ENCODE assay signal across 9 cellular contexts in the genomic region with DNA sequence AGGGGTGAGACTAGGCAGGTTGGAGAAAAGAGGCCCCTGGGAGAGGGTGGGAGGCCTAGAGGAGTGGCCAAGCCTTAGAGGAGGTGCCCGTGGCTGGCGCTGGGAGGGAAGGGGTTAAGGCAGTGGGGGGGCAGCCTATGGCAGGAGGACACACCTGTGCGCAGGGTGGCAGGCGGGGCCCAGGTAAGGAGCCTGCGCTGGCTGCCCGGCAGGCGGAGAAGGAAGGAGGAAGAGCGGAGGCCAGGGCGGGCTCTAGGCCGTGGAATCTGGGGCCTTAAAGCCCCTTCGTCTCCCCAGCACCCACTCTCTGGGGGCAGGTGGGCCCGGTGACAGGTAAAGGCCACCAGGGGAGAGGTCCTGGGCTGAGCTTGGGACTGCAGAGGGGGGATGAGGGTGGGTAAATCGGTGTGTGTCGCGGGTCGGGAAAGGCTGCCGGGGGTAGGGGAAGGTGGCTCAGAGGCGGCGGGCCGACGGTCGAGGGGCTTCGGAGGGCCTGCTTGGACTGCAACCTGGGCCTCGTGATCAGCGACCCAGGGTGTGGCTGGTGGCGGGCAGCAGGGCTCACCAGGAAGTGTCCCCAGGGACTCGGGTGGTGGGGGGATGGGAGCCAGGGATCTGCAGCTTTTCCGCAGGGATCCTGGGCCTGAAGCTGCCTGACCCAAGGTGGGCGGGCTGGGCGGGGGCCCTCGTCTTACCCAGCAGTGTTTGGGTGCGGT. TPM values are rescaled to one million over a fixed set of nuclear protein-coding genes. Genes with fewer than 3 reads are reported as not detected.
A peak's percentile ranks its signal among the peaks of the same experiment; 100 is the strongest.
DNase-seq lines count a peak whose midpoint lies in the region; ATAC-seq, FAIRE-seq and TF ChIP-seq lines count a peak whose summit lies in the region.
"Had no signal": no experiment of that assay in that cellular context is flagged by ENCODE, and none has a peak within 500 bp of the region (broad histone marks: within the 10 kb centered on the region; RNA-seq: fewer than 3 reads in every experiment).

No MANE protein-coding gene starts in this region.

- no peaks in the 10 kb centered on the region for H3K9me3 Mint-ChIP-seq in activated CD4-positive, alpha-beta T cell treated with anti-CD3 and anti-CD28 coated beads, Interleukin-2, amount 10 ng/mL, durations not matched to agents 7 days and 5 days

- H3K9ac ChIP-seq in iPS-20b (ENCODE audit: low read depth, low read length) = peak overlapping the region; percentile 77

- H3K27me3 ChIP-seq in RWPE2 (ENCODE audit: insufficient read depth, poor library complexity, severe bottlenecking) (no peaks in the 10 kb centered on the region), iPS-20b (ENCODE audit: insufficient read depth, low read length) (no peaks in the 10 kb centered on the region), suprapubic skin (no peaks in the 10 kb centered on the region)
- H3K27me3 ChIP-seq: BE2C had no signal

- H3K4me3 ChIP-seq in RWPE2 (ENCODE audit: severe bottlenecking) = peak overlapping the region; percentile 95
- peak overlapping the region; percentile 61 for H3K4me3 ChIP-seq in iPS-20b (ENCODE audit: low read length)
- H3K4me3 ChIP-seq in suprapubic skin = peak overlapping the region; percentile 60

- POLR2A ChIA-PET in activated CD4-positive, alpha-beta T cell treated with anti-CD3 and anti-CD28 coated beads, Interleukin-2, amount 10 ng/mL, durations not matched to agents 7 days and 5 days (lab: Charles Lee) = interaction anchor here (3.3 kb wide), 1 partner anchor 18 kb away, joined by 36 read pairs; a partner anchor contains a TSS

- H3K4me3 Mint-ChIP-seq in activated CD4-positive, alpha-beta T cell treated with anti-CD3 and anti-CD28 coated beads, Interleukin-2, amount 10 ng/mL, durations not matched to agents 7 days and 5 days = no peak overlapping the region

- H3K36me3 ChIP-seq in RWPE2 (ENCODE audit: low read depth) = peaks cover 45% of the 10 kb centered on the region
- peaks cover 39% of the 10 kb centered on the region for H3K36me3 ChIP-seq in iPS-20b (ENCODE audit: insufficient read depth, low read depth, low read length)
- peaks cover 30% of the 10 kb centered on the region for H3K36me3 ChIP-seq in suprapubic skin

- peak overlapping the region; percentile 60 for H3K27ac Mint-ChIP-seq in activated CD4-positive, alpha-beta T cell treated with anti-CD3 and anti-CD28 coated beads, Interleukin-2, amount 10 ng/mL, durations not matched to agents 7 days and 5 days

- DNase-seq in activated CD4-positive, alpha-beta T cell treated with anti-CD3 and anti-CD28 coated beads, Interleukin-2, amount 10 ng/mL, durations not matched to agents 7 days and 5 days = no peak
- DNase-seq in activated CD4-positive, alpha-beta T cell treated with anti-CD3 and anti-CD28 coated beads for 4 hours = no peak
- DNase-seq in RWPE2 (ENCODE audit: low spot score) (peak; percentile 96), suprapubic skin (ENCODE audit: low spot score in 2 of 2) (peak in 1 of 2 donors; percentile 83), RCC 7860 (ENCODE audit: low spot score) (no peak)
- no peak for DNase-seq in effector CD8-positive, alpha-beta T cell (lab: John Stamatoyannopoulos, UW)
- DNase-seq: BE2C had no signal

- no peak for TF ChIP-seq EP300 in suprapubic skin (IDR thresholded peaks at IDR 0.05)

- FAIRE-seq in RCC 7860 (lab: Jason Lieb, UNC) = no peak

- peaks cover 58% of the 10 kb centered on the region for H3K36me3 Mint-ChIP-seq in activated CD4-positive, alpha-beta T cell treated with anti-CD3 and anti-CD28 coated beads, Interleukin-2, amount 10 ng/mL, durations not matched to agents 7 days and 5 days (ENCODE audit: low read depth)

- ATAC-seq in RWPE2 (ENCODE audit: low read depth) (peak; percentile 77), GM18870 (IDR thresholded peaks at IDR 0.05; ENCODE audit: unreplicated experiment) (no peak)

- no peaks in the 10 kb centered on the region for H3K27me3 Mint-ChIP-seq in activated CD4-positive, alpha-beta T cell treated with anti-CD3 and anti-CD28 coated beads, Interleukin-2, amount 10 ng/mL, durations not matched to agents 7 days and 5 days

- 59% methylated on average over 26 of the region's 32 CpGs for WGBS in suprapubic skin

- H3K4me1 ChIP-seq in RWPE2 (ENCODE audit: insufficient read depth, poor library complexity, severe bottlenecking) = peaks cover 23% of the 10 kb centered on the region
- peaks cover 24% of the 10 kb centered on the region for H3K4me1 ChIP-seq in iPS-20b (ENCODE audit: insufficient read depth, low read length)
- H3K4me1 ChIP-seq in suprapubic skin = peaks cover 83% of the 10 kb centered on the region

- CTCF ChIA-PET in activated CD4-positive, alpha-beta T cell treated with anti-CD3 and anti-CD28 coated beads, Interleukin-2, amount 10 ng/mL, durations not matched to agents 7 days and 5 days (lab: Charles Lee) = interaction anchor here (0.6 to 13.3 kb wide), 5 partner anchors 19 to 92 kb away, joined by 3 to 388 read pairs (median 16); a partner anchor contains a TSS

- H3K9me3 ChIP-seq in RWPE2 (ENCODE audit: severe bottlenecking) = no peaks in the 10 kb centered on the region
- no peaks in the 10 kb centered on the region for H3K9me3 ChIP-seq in iPS-20b (ENCODE audit: insufficient read depth, low read depth, low read length)
- no peaks in the 10 kb centered on the region for H3K9me3 ChIP-seq in suprapubic skin
- H3K9me3 ChIP-seq: BE2C had no signal

- H3K4me1 Mint-ChIP-seq in activated CD4-positive, alpha-beta T cell treated with anti-CD3 and anti-CD28 coated beads, Interleukin-2, amount 10 ng/mL, durations not matched to agents 7 days and 5 days = peaks cover 74% of the 10 kb centered on the region

- TF ChIP-seq CTCF in RWPE2 (IDR thresholded peaks at IDR 0.05; ENCODE audit: poor library complexity, severe bottlenecking) (no peak), suprapubic skin (IDR thresholded peaks at IDR 0.05) (no peak)

- TF ChIP-seq POLR2A in suprapubic skin (IDR thresholded peaks at IDR 0.05) = peak in 1 of 2 donors; percentile 47

- H3K27ac ChIP-seq in RWPE2 (ENCODE audit: poor library complexity, severe bottlenecking) (peak overlapping the region; percentile 87), iPS-20b (ENCODE audit: low read length) (peak overlapping the region; percentile 68), suprapubic skin (peak overlapping the region; percentile 93)

RNA-seq across cellular contexts. Expression of a gene that starts 7.3 kb away (rescaled TPM):
- 100 to 1,000 TPM; 214 to 230 TPM for total RNA-seq in activated CD4-positive, alpha-beta T cell treated with anti-CD3 and anti-CD28 coated beads, Interleukin-2, amount 10 ng/mL, durations not matched to agents 7 days and 5 days
- 100 to 1,000 TPM; 161 to 232 (median 207) TPM for total RNA-seq in suprapubic skin

RNA-seq across cellular contexts. Expression of a gene that starts 7.5 kb away (rescaled TPM):
- 10 to 100 TPM; 41.8 to 53.3 TPM for total RNA-seq in activated CD4-positive, alpha-beta T cell treated with anti-CD3 and anti-CD28 coated beads, Interleukin-2, amount 10 ng/mL, durations not matched to agents 7 days and 5 days
- 10 to 100 TPM; 12.3 to 27.0 (median 22.1) TPM for total RNA-seq in suprapubic skin

RNA-seq across cellular contexts. Expression of a gene that starts 12.0 kb away (rescaled TPM):
- 100 to 1,000 TPM; 346 to 354 TPM for total RNA-seq in activated CD4-positive, alpha-beta T cell treated with anti-CD3 and anti-CD28 coated beads, Interleukin-2, amount 10 ng/mL, durations not matched to agents 7 days and 5 days
- 10 to 100 TPM; 18.5 to 59.1 (median 39.4) TPM for total RNA-seq in suprapubic skin

RNA-seq across cellular contexts. Expression of a gene that starts 19.4 kb away (rescaled TPM):
- 100 to 1,000 TPM; 156 to 181 TPM for total RNA-seq in activated CD4-positive, alpha-beta T cell treated with anti-CD3 and anti-CD28 coated beads, Interleukin-2, amount 10 ng/mL, durations not matched to agents 7 days and 5 days
- total RNA-seq in suprapubic skin = 100 to 1,000 TPM; 251 to 495 (median 436) TPM

RNA-seq across cellular contexts. Expression of a gene that starts 19.6 kb away (rescaled TPM):
- not detected for total RNA-seq in activated CD4-positive, alpha-beta T cell treated with anti-CD3 and anti-CD28 coated beads, Interleukin-2, amount 10 ng/mL, durations not matched to agents 7 days and 5 days
- total RNA-seq in suprapubic skin = not detected

Comparison
In these comparisons a context has a peak if more than half of its experiments do, and no peak if none do; other contexts are left out.
1. RNA of a gene that starts 12.0 kb away (total RNA-seq): 346 to 354 TPM in activated CD4-positive, alpha-beta T cell treated with anti-CD3 and anti-CD28 coated beads, Interleukin-2, amount 10 ng/mL, durations not matched to agents 7 days and 5 days; 18.5 to 59.1 TPM in suprapubic skin; every median in the first group is over 4 times any median in the second.
2. Peak in every context shown above with its lines, with median percentiles within 50 percentile points of each other: H3K27ac ChIP-seq and H3K4me3 ChIP-seq.